Comparison of ENCODE assay signal across 9 cellular contexts in the genomic region with DNA sequence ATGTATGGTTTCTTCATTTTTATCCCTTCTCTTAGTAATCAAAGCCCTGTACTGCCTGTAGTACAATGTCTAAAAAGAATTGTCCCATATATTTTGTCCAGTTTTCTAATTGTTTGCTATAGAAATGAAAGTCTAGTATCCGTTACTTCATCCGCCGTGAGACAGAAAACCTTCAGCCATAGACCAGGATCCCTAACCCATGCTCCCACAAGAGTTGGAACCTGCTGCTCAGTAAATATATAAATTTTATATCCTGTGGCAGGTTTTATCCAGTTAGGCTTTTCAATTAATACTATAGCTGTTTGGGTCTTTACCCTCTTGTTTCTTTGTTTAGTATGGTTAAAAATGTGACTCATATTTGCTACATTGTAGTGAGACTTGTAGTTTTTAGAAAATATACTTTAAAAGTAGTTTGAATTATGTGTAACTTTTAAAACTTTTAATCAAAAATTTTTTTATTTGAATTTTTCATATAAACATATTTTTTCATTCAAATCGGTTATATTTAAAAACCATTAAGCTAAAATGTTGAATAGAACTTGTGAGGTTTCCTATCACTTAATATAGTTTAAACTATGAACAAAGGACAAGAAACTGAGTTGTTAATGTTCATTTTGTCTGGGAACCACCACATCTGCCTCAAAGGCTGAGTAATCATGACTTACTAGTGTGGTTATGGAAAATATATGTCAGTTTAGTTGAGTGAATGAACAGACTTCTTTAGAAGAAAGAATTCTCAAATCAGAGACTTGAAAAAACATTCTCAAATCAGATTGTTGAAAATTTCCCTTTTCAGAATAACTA. TPM values are rescaled to one million over a fixed set of nuclear protein-coding genes. Genes with fewer than 3 reads are reported as not detected.
DNase-seq lines count a peak whose midpoint lies in the region; ATAC-seq, FAIRE-seq and TF ChIP-seq lines count a peak whose summit lies in the region.
"Had no signal": no experiment of that assay in that cellular context is flagged by ENCODE, and none has a peak within 500 bp of the region (broad histone marks: within the 10 kb centered on the region; RNA-seq: fewer than 3 reads in every experiment).

No MANE protein-coding gene starts in this region.

- H3K4me1 Mint-ChIP-seq in chondrocyte (ENCODE audit: low read depth) (peaks cover 77% of the 10 kb centered on the region), osteocyte (ENCODE audit: unreplicated experiment) (peaks cover 72% of the 10 kb centered on the region)

- no peak for ATAC-seq in GM21786 (IDR thresholded peaks at IDR 0.05; ENCODE audit: unreplicated experiment)
- ATAC-seq: heart right ventricle had no signal

- H3K27me3 Mint-ChIP-seq in chondrocyte (ENCODE audit: low read depth) (no peaks in the 10 kb centered on the region), osteocyte (ENCODE audit: unreplicated experiment) (no peaks in the 10 kb centered on the region)

- H3K36me3 Mint-ChIP-seq in chondrocyte (ENCODE audit: low read depth) (peaks cover 17% of the 10 kb centered on the region), osteocyte (ENCODE audit: unreplicated experiment) (peaks cover 16% of the 10 kb centered on the region)

- DNase-seq in GM10266 (ENCODE audit: extremely low spot score), result peak; percentile 48
- peak; percentile 68 for DNase-seq in OCI-M1 (lab: John Stamatoyannopoulos, UW)
- no peak for DNase-seq in chondrocyte (ENCODE audit: low spot score)
- no peak for DNase-seq in osteocyte (ENCODE audit: extremely low spot score, unreplicated experiment)
- no peak for DNase-seq in D721Med (ENCODE audit: insufficient read length, low spot score)
- no peak for DNase-seq in NCI-H345 (lab: John Stamatoyannopoulos, UW)
- DNase-seq in superior temporal gyrus (ENCODE audit: extremely low spot score), result no peak
- DNase-seq: heart right ventricle had no signal

- H3K27ac Mint-ChIP-seq in chondrocyte (ENCODE audit: unreplicated experiment) (peak overlapping the region; percentile 94), osteocyte (ENCODE audit: unreplicated experiment) (peak overlapping the region; percentile 97)

- H3K4me3 Mint-ChIP-seq in chondrocyte (ENCODE audit: unreplicated experiment) (peak overlapping the region; percentile 17), osteocyte (ENCODE audit: unreplicated experiment) (peak overlapping the region; percentile 38)

- FAIRE-seq in D721Med (lab: Jason Lieb, UNC), result no peak

- TF ChIP-seq CTCF in GM10266 (IDR thresholded peaks at IDR 0.05; ENCODE audit: control insufficient read depth, insufficient read depth, low read depth, missing control alignments), result no peak
- no peak for TF ChIP-seq CTCF in chondrocyte (IDR thresholded peaks at IDR 0.05)
- no peak for TF ChIP-seq CTCF in osteocyte (IDR thresholded peaks at IDR 0.05)
- TF ChIP-seq CTCF in D721Med (IDR thresholded peaks at IDR 0.05; ENCODE audit: insufficient read depth, missing control alignments), result no peak

- H3K9me3 Mint-ChIP-seq in chondrocyte (ENCODE audit: low read depth) (peaks cover 7% of the 10 kb centered on the region), osteocyte (ENCODE audit: unreplicated experiment) (peaks cover 5% of the 10 kb centered on the region)

RNA-seq across cellular contexts. Expression of gene VMP1, which starts 54.8 kb away (rescaled TPM):
- total RNA-seq in chondrocyte, result 295 to 347 TPM (median 324 TPM) in 3 replicates
- total RNA-seq in osteocyte, result 364 and 468 TPM in 2 replicates

RNA-seq across cellular contexts. Expression of gene PTRH2, which starts 55.0 kb away (rescaled TPM):
- total RNA-seq in chondrocyte, result 18.0 to 24.1 TPM (median 20.9 TPM) in 3 replicates
- 19.6 TPM in 2 replicates for total RNA-seq in osteocyte

Comparison
In these comparisons a context has a peak if more than half of its experiments do, and no peak if none do; other contexts are left out.
1. DNase-seq: peak in GM10266 (single experiment) and OCI-M1 (single experiment); none in chondrocyte (single experiment), osteocyte (single experiment), D721Med (single experiment), NCI-H345 (single experiment) and superior temporal gyrus (single experiment).